In genomic region chr7:144256112-144256511, GRCh38 we compare ENCODE assay signal across 1 cellular context.
TF ChIP-seq lines count a peak whose summit lies in the region.

No MANE protein-coding gene starts in this region.

TF ChIP-seq in K562, 482 proteins besides CTCF, POLR2A, EP300 and RAD21 (continued from another document):
- TF ChIP-seq AFF1 (IDR thresholded peaks at IDR 0.05; ENCODE audit: low read depth in 1 of 2, partially characterized antibody in 2 of 2) (no peak), SIN3A (IDR thresholded peaks at IDR 0.05; ENCODE audit: borderline replicate concordance in 2 of 2, control insufficient read depth in 1 of 2, low read depth in 2 of 2, low read length in 2 of 2) (no peak), L3MBTL2 (IDR thresholded peaks at IDR 0.05) (no peak), MXI1 (IDR thresholded peaks at IDR 0.05; ENCODE audit: low read depth, low read length) (no peak), NELFE (IDR thresholded peaks at IDR 0.05; ENCODE audit: insufficient read depth, insufficient read length) (no peak), NEUROD1 (IDR thresholded peaks at IDR 0.05; ENCODE audit: borderline replicate concordance, low read depth, low read length, partially characterized antibody) (no peak), ETV5 (CRISPR knock-in tag; IDR thresholded peaks at IDR 0.05; ENCODE audit: low read depth) (no peak), ZNF124 (CRISPR knock-in tag; IDR thresholded peaks at IDR 0.05) (no peak), MLX (CRISPR knock-in tag; conservative IDR thresholded peaks at IDR 0.05) (no peak), MCM2 (IDR thresholded peaks at IDR 0.05; ENCODE audit: low read depth) (no peak), SP2 (IDR thresholded peaks at IDR 0.05; ENCODE audit: extremely low read depth, low read depth, low read length, poor library complexity, severe bottlenecking) (no peak), ETV6 (IDR thresholded peaks at IDR 0.05; ENCODE audit: borderline replicate concordance in 1 of 2, low read depth in 2 of 2, low read length in 1 of 2) (no peak), ETV6 (CRISPR knock-in tag; IDR thresholded peaks at IDR 0.05; ENCODE audit: borderline replicate concordance) (no peak), ZNF140 (CRISPR knock-in tag; IDR thresholded peaks at IDR 0.05) (no peak), YY1 (IDR thresholded peaks at IDR 0.05; ENCODE audit: borderline replicate concordance in 1 of 3, control insufficient read depth in 1 of 3, extremely low read depth in 1 of 3, insufficient read depth in 3 of 3, insufficient read length in 1 of 3, insufficient replicate concordance in 2 of 3, low read depth in 1 of 3, low read length in 2 of 3) (no peak), POLR3A (IDR thresholded peaks at IDR 0.05; ENCODE audit: borderline replicate concordance, extremely low read depth, insufficient read depth, insufficient read length) (no peak)
